ENCODE assay signal across 1 cellular context in the genomic region with DNA sequence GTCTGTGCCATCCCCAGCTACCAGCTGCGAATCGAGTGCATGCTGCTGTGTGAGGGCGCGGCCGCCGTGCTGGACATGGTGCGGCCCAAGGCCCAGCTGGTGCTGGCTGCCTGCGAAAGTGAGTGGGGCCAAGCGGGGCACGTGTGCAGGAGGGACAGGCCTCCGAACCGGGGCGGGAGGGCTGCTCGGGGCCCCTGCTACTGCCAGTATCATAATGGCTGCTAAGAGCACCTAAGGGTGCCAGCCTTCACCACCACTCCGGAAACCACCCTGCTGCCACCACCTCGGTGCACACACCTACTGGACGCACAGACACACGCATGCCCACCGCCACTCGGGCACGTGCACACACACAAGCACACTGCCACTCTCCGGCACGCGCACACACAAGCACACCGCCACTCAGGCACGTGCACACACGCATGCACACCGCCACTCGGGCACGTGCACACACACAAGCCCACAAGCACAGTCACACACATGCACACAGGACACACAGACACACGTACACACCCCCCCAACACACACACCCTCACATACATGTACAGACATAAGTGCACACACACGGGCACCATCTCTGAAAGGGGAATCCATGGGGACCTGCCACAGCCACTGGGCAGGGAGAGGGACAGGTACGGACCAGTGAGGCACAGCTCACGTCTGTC.
TF ChIP-seq lines count a peak whose summit lies in the region.

No MANE protein-coding gene starts in this region.

TF ChIP-seq in H1, 55 proteins besides CTCF, POLR2A, EP300 and RAD21:
- no peak for TF ChIP-seq TBP (IDR thresholded peaks at IDR 0.05; ENCODE audit: low read depth, low read length)
- TF ChIP-seq POLR2AphosphoS5 (IDR thresholded peaks at IDR 0.05; ENCODE audit: low read depth, low read length) = peak; percentile 50; the same call in 1 of the 2 replicates
